In the genomic region with DNA sequence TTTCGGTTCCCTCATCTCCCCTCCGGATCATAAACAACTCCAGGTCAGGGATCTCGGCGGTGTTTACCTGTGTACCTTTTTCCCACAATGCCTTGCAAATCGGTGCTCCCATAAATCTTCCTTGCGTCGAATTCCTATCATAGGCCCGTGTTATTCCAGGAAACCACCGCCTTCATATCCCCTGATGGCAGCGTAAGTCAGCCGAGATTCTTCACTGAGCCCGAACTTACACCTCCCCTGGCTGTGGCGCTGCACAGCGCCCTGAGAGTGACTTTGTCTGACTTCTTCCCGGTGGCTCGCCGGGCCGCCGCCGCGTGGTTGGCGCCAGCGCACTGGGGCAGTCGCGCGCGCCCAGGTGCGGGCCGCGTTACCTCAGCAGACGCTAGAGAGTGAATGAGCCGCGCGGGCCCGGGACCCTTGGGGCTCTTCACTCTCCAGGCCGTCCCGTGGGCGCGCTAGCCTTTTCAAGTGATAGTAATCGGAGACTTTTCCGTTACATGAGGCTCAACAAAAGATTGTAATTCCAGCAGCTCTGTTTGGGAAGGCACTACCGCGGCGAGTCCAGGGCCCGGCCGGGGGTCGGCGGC, we compare ENCODE assay signal across 8 cellular contexts.
DNase-seq lines count a peak whose midpoint lies in the region; ATAC-seq, FAIRE-seq and TF ChIP-seq lines count a peak whose summit lies in the region.

No MANE protein-coding gene starts in this region.

- peak; percentile 21 to 41; a peak in 3 of 4 replicates for TF ChIP-seq RAD21 in K562 (CRISPR knock-in tag; conservative IDR thresholded peaks at IDR 0.05 in 1 of 2, IDR thresholded peaks at IDR 0.05 in 1 of 2)

- peak overlapping the region; percentile 82 for H3K27ac Mint-ChIP-seq in T-helper 2 cell treated with Interferon-gamma antibody and Interleukin-4, amounts not matched to agents 5 μg/mL and 100 μg/mL, for 36 hours

- H3K9me1 ChIP-seq in K562 (ENCODE audit: control insufficient read depth, insufficient read depth, low read length), result no peaks in the 10 kb centered on the region

- H3K9me3 ChIP-seq in ES-I3 (ENCODE audit: control insufficient read depth, insufficient read depth, low read length) (no peaks in the 10 kb centered on the region), K562 (replicated peaks; ENCODE audit: control insufficient read depth, insufficient read depth, low read depth, low read length) (no peaks in the 10 kb centered on the region)

- CTCF ChIA-PET in K562 (lab: Yijun Ruan, JAX; ENCODE audit: low intra/inter-chr PET ratio), result no interaction called here

- in situ Hi-C loops in K562 (cut with MboI), result no loop called here

- no TSS peak for BruUV-seq in K562 (replicated peaks; lab: Mats Ljungman, UMichigan)

- DNase-seq in LoVo (ENCODE audit: low spot score), result peak; percentile 85
- DNase-seq in T-helper 2 cell treated with Interferon-gamma antibody and Interleukin-4, amounts not matched to agents 5 μg/mL and 100 μg/mL, for 36 hours (ENCODE audit: low spot score), result peak; percentile 69
- peak; percentile 58 to 81 (median 64) for DNase-seq in K562 (ENCODE audit: extremely low read depth in 1 of 4, low spot score in 3 of 4)
- DNase-seq in iPS-NIHi7 (ENCODE audit: extremely low spot score), result peak; percentile 45
- peak; percentile 61 to 69 for DNase-seq in stimulated activated CD4-positive, alpha-beta T cell treated with anti-CD3 and anti-CD28 coated beads, Interleukin-15, amount 100 ng/mL, for 1 hour (ENCODE audit: low read depth in 1 of 2, low spot score in 1 of 2)
- no peak for DNase-seq in globus pallidus (ENCODE audit: low spot score)

- H3K9ac ChIP-seq in ES-I3 (ENCODE audit: low read depth, low read length), result peak overlapping the region; percentile 86
- H3K9ac ChIP-seq in K562 (ENCODE audit: insufficient read depth in 1 of 2, low read depth in 2 of 2, low read length in 2 of 2), result peak overlapping the region; percentile 91 to 96

- peak; percentile 59 for TF ChIP-seq POLR2A in K562 (conservative IDR thresholded peaks at IDR 0.05)

- H3K27ac ChIP-seq in K562 (ENCODE audit: extremely low read depth, low read depth, low read length), result peak overlapping the region; percentile 88

- WGBS in K562 (ENCODE audit: insufficient coverage, low coverage, missing lambda C conversion rate), result 1% methylated on average over 48 of the region's 48 CpGs

- POLR2A ChIA-PET in K562 (lab: Yijun Ruan, JAX), result interaction anchor here (1.0 to 5.0 kb wide), 7 partner anchors 10 to 108 kb away, joined by 3 to 28 read pairs (median 4); no protein-coding TSS in a partner anchor

- no peak for FAIRE-seq in K562 (lab: Jason Lieb, UNC)

- peaks cover 43% of the 10 kb centered on the region for H3K79me2 ChIP-seq in K562 (ENCODE audit: control insufficient read depth, insufficient read depth, low read length)

- intact Hi-C loops in K562 (cut with micrococcal nuclease), result loop anchor here (1.0 to 2.0 kb wide), 3 partner anchors 10 to 45 kb away; no protein-coding TSS in a partner anchor

- H3K4me1 Mint-ChIP-seq in T-helper 2 cell treated with Interferon-gamma antibody and Interleukin-4, amounts not matched to agents 5 μg/mL and 100 μg/mL, for 36 hours (ENCODE audit: low read depth), result peaks cover 43% of the 10 kb centered on the region

- H3K36me3 Mint-ChIP-seq in T-helper 2 cell treated with Interferon-gamma antibody and Interleukin-4, amounts not matched to agents 5 μg/mL and 100 μg/mL, for 36 hours (ENCODE audit: low read depth), result peaks cover 26% of the 10 kb centered on the region

- peak; percentile 42 for ATAC-seq in GM21737 (IDR thresholded peaks at IDR 0.05; ENCODE audit: unreplicated experiment)
- peak; percentile 71 for ATAC-seq in K562

- H3K36me3 ChIP-seq in ES-I3 (ENCODE audit: insufficient read depth, low read length), result no peaks in the 10 kb centered on the region
- H3K36me3 ChIP-seq in K562 (ENCODE audit: control insufficient read depth, insufficient read depth, low read length), result 0 out of 3 replicates have a peak, but pooled peaks cover 2% of the 10 kb centered on the region

- no peak; the same call in 1 of the 2 replicates for TF ChIP-seq EP300 in K562 (IDR thresholded peaks at IDR 0.05; ENCODE audit: low read length)

- H3K4me3 ChIP-seq in K562, result peak overlapping the region; percentile 78

- H2AFZ ChIP-seq in K562 (ENCODE audit: low read depth, low read length), result peak overlapping the region; percentile 93

- no peaks in the 10 kb centered on the region for H3K27me3 ChIP-seq in K562 (ENCODE audit: control insufficient read depth in 2 of 2, insufficient read depth in 2 of 2, low read length in 2 of 2)

- no peaks in the 10 kb centered on the region for H3K27me3 Mint-ChIP-seq in T-helper 2 cell treated with Interferon-gamma antibody and Interleukin-4, amounts not matched to agents 5 μg/mL and 100 μg/mL, for 36 hours (ENCODE audit: low read depth)

- peak overlapping the region; percentile 96 for H3K4me2 ChIP-seq in K562 (ENCODE audit: insufficient read depth, low read length)

- H3K4me3 Mint-ChIP-seq in T-helper 2 cell treated with Interferon-gamma antibody and Interleukin-4, amounts not matched to agents 5 μg/mL and 100 μg/mL, for 36 hours, result peak overlapping the region; percentile 77

- H3K4me1 ChIP-seq in ES-I3 (ENCODE audit: insufficient read depth, low read length) (peaks cover 15% of the 10 kb centered on the region), K562 (replicated peaks in 1 of 2; ENCODE audit: control insufficient read depth in 2 of 2, insufficient read depth in 2 of 2, low read length in 2 of 2) (peaks cover 21 to 28% of the 10 kb centered on the region in 2 experiments)

- H3K9me3 Mint-ChIP-seq in T-helper 2 cell treated with Interferon-gamma antibody and Interleukin-4, amounts not matched to agents 5 μg/mL and 100 μg/mL, for 36 hours, result no peaks in the 10 kb centered on the region

- peak; percentile 12 to 40 (median 23); a peak in 3 of 6 replicates for TF ChIP-seq CTCF in K562 (IDR thresholded peaks at IDR 0.05 in 2 of 3, conservative IDR thresholded peaks at IDR 0.05 in 1 of 3; ENCODE audit: insufficient read depth in 2 of 3, low read depth in 1 of 3, low read length in 3 of 3)

- no peaks in the 10 kb centered on the region for H4K20me1 ChIP-seq in K562 (replicated peaks; ENCODE audit: control insufficient read depth, insufficient read depth, low read length)

TF ChIP-seq in K562, 482 proteins besides CTCF, POLR2A, EP300 and RAD21 (continues in another document):
- TF ChIP-seq EGR1 (conservative IDR thresholded peaks at IDR 0.05) (0 out of 2 replicates have a peak, but pooled peaks have one; percentile 4), GATAD2A (IDR thresholded peaks at IDR 0.05) (0 out of 2 replicates have a peak, but pooled peaks have one; percentile 33), GTF2E2 (tag; IDR thresholded peaks at IDR 0.05) (0 out of 2 replicates have a peak, but pooled peaks have one; percentile 1), TEAD1 (CRISPR knock-in tag; IDR thresholded peaks at IDR 0.05) (peak in 1 of 2 experiments; percentile 58; a peak in 1 of 4 replicates), NUFIP1 (IDR thresholded peaks at IDR 0.05; ENCODE audit: partially characterized antibody) (no peak), CREB1 (IDR thresholded peaks at IDR 0.05) (no peak), CREB1 (CRISPR knock-in tag; IDR thresholded peaks at IDR 0.05) (no peak)
- TF ChIP-seq, protein P1, sequence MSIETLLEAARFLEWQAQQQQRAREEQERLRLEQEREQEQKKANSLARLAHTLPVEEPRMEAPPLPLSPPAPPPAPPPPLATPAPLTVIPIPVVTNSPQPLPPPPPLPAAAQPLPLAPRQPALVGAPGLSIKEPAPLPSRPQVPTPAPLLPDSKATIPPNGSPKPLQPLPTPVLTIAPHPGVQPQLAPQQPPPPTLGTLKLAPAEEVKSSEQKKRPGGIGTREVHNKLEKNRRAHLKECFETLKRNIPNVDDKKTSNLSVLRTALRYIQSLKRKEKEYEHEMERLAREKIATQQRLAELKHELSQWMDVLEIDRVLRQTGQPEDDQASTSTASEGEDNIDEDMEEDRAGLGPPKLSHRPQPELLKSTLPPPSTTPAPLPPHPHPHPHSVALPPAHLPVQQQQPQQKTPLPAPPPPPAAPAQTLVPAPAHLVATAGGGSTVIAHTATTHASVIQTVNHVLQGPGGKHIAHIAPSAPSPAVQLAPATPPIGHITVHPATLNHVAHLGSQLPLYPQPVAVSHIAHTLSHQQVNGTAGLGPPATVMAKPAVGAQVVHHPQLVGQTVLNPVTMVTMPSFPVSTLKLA (conservative IDR thresholded peaks at IDR 0.05), result peak in 1 of 2 experiments; percentile 39; a peak in 1 of 4 replicates
- TF ChIP-seq, protein P2, sequence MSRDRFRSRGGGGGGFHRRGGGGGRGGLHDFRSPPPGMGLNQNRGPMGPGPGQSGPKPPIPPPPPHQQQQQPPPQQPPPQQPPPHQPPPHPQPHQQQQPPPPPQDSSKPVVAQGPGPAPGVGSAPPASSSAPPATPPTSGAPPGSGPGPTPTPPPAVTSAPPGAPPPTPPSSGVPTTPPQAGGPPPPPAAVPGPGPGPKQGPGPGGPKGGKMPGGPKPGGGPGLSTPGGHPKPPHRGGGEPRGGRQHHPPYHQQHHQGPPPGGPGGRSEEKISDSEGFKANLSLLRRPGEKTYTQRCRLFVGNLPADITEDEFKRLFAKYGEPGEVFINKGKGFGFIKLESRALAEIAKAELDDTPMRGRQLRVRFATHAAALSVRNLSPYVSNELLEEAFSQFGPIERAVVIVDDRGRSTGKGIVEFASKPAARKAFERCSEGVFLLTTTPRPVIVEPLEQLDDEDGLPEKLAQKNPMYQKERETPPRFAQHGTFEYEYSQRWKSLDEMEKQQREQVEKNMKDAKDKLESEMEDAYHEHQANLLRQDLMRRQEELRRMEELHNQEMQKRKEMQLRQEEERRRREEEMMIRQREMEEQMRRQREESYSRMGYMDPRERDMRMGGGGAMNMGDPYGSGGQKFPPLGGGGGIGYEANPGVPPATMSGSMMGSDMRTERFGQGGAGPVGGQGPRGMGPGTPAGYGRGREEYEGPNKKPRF (IDR thresholded peaks at IDR 0.05; ENCODE audit: low read depth, low read length), result no peak
- TF ChIP-seq, protein P3, sequence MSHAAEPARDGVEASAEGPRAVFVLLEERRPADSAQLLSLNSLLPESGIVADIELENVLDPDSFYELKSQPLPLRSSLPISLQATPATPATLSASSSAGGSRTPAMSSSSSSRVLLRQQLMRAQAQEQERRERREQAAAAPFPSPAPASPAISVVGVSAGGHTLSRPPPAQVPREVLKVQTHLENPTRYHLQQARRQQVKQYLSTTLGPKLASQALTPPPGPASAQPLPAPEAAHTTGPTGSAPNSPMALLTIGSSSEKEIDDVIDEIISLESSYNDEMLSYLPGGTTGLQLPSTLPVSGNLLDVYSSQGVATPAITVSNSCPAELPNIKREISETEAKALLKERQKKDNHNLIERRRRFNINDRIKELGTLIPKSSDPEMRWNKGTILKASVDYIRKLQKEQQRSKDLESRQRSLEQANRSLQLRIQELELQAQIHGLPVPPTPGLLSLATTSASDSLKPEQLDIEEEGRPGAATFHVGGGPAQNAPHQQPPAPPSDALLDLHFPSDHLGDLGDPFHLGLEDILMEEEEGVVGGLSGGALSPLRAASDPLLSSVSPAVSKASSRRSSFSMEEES (CRISPR knock-in tag; IDR thresholded peaks at IDR 0.05), result no peak
